Comparison of ENCODE assay signal across 1 cellular context in the genomic region with DNA sequence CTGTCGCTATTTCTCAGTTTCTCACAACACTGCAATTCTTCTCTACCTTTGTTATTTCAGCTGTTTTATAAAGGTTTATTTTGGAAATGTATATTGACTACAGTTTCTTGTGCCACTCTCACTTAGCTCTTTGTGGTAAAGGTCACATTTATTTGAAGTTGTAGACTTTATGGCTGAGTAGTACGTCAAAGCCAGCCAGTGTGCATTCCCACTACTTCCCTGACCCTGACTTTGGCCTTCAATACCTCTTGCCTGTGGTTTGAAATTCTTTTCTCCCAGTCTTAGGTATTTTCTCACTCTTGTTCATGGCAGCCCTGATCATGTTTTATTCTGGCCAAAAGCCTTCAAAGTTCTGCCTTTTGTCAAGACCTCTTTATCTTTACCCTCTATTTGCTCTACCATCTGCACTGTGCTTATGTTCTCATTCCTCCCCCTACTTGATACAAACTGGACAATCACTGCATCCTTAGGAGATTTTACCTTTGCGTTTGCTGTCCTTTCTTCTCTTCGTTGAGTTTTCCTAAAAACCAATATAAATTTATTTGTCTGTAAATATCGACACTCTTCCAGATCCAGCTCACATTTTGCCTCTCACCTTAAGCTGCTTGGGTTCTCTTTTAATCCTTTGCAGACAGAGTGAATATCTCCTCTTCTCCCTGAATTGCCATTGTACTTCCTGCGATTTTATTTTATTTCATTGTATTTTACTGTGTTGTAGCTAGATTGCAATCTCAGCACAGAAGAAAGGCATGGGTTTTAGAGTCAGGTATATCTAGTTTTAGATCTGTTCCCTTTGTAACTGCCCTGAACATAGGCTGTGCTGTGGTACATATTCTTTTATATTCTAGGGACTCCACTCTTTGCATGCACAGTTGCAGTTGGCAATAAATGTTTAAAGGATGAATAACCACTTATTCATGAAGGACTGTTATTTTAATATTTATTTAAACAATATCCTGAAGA.
TF ChIP-seq lines count a peak whose summit lies in the region.

No MANE protein-coding gene starts in this region.

TF ChIP-seq in GM23338, 12 proteins besides CTCF, POLR2A, EP300 and RAD21:
- TF ChIP-seq CREB1 (CRISPR knock-in tag; IDR thresholded peaks at IDR 0.05; ENCODE audit: low read depth) (no peak), POLR2AphosphoS5 (IDR thresholded peaks at IDR 0.05; ENCODE audit: low read depth) (no peak), ZNF114 (CRISPR knock-in tag; IDR thresholded peaks at IDR 0.05) (no peak), NANOG (IDR thresholded peaks at IDR 0.05; ENCODE audit: borderline replicate concordance) (no peak), EZH2phosphoT487 (IDR thresholded peaks at IDR 0.05; ENCODE audit: unreplicated experiment) (no peak), STAT1 (IDR thresholded peaks at IDR 0.05; ENCODE audit: unreplicated experiment) (no peak), JUNB (IDR thresholded peaks at IDR 0.05; ENCODE audit: unreplicated experiment) (no peak), EZH2 (IDR thresholded peaks at IDR 0.05; ENCODE audit: low read depth, unreplicated experiment) (no peak), ZNF331 (CRISPR knock-in tag; IDR thresholded peaks at IDR 0.05; ENCODE audit: low read depth) (no peak)
- TF ChIP-seq, protein P1, sequence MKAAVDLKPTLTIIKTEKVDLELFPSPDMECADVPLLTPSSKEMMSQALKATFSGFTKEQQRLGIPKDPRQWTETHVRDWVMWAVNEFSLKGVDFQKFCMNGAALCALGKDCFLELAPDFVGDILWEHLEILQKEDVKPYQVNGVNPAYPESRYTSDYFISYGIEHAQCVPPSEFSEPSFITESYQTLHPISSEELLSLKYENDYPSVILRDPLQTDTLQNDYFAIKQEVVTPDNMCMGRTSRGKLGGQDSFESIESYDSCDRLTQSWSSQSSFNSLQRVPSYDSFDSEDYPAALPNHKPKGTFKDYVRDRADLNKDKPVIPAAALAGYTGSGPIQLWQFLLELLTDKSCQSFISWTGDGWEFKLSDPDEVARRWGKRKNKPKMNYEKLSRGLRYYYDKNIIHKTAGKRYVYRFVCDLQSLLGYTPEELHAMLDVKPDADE (IDR thresholded peaks at IDR 0.05), result no peak
- TF ChIP-seq, protein P2, sequence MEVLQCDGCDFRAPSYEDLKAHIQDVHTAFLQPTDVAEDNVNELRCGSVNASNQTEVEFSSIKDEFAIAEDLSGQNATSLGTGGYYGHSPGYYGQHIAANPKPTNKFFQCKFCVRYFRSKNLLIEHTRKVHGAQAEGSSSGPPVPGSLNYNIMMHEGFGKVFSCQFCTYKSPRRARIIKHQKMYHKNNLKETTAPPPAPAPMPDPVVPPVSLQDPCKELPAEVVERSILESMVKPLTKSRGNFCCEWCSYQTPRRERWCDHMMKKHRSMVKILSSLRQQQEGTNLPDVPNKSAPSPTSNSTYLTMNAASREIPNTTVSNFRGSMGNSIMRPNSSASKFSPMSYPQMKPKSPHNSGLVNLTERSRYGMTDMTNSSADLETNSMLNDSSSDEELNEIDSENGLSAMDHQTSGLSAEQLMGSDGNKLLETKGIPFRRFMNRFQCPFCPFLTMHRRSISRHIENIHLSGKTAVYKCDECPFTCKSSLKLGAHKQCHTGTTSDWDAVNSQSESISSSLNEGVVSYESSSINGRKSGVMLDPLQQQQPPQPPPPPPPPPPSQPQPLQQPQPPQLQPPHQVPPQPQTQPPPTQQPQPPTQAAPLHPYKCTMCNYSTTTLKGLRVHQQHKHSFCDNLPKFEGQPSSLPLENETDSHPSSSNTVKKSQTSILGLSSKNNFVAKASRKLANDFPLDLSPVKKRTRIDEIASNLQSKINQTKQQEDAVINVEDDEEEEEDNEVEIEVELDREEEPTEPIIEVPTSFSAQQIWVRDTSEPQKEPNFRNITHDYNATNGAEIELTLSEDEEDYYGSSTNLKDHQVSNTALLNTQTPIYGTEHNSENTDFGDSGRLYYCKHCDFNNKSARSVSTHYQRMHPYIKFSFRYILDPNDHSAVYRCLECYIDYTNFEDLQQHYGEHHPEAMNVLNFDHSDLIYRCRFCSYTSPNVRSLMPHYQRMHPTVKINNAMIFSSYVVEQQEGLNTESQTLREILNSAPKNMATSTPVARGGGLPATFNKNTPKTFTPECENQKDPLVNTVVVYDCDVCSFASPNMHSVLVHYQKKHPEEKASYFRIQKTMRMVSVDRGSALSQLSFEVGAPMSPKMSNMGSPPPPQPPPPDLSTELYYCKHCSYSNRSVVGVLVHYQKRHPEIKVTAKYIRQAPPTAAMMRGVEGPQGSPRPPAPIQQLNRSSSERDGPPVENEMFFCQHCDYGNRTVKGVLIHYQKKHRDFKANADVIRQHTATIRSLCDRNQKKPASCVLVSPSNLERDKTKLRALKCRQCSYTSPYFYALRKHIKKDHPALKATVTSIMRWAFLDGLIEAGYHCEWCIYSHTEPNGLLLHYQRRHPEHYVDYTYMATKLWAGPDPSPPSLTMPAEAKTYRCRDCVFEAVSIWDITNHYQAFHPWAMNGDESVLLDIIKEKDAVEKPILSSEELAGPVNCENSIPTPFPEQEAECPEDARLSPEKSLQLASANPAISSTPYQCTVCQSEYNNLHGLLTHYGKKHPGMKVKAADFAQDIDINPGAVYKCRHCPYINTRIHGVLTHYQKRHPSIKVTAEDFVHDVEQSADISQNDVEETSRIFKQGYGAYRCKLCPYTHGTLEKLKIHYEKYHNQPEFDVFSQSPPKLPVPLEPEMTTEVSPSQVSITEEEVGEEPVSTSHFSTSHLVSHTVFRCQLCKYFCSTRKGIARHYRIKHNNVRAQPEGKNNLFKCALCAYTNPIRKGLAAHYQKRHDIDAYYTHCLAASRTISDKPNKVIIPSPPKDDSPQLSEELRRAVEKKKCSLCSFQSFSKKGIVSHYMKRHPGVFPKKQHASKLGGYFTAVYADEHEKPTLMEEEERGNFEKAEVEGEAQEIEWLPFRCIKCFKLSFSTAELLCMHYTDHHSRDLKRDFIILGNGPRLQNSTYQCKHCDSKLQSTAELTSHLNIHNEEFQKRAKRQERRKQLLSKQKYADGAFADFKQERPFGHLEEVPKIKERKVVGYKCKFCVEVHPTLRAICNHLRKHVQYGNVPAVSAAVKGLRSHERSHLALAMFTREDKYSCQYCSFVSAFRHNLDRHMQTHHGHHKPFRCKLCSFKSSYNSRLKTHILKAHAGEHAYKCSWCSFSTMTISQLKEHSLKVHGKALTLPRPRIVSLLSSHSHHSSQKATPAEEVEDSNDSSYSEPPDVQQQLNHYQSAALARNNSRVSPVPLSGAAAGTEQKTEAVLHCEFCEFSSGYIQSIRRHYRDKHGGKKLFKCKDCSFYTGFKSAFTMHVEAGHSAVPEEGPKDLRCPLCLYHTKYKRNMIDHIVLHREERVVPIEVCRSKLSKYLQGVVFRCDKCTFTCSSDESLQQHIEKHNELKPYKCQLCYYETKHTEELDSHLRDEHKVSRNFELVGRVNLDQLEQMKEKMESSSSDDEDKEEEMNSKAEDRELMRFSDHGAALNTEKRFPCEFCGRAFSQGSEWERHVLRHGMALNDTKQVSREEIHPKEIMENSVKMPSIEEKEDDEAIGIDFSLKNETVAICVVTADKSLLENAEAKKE (CRISPR knock-in tag; IDR thresholded peaks at IDR 0.05), result no peak
- TF ChIP-seq, protein P3, sequence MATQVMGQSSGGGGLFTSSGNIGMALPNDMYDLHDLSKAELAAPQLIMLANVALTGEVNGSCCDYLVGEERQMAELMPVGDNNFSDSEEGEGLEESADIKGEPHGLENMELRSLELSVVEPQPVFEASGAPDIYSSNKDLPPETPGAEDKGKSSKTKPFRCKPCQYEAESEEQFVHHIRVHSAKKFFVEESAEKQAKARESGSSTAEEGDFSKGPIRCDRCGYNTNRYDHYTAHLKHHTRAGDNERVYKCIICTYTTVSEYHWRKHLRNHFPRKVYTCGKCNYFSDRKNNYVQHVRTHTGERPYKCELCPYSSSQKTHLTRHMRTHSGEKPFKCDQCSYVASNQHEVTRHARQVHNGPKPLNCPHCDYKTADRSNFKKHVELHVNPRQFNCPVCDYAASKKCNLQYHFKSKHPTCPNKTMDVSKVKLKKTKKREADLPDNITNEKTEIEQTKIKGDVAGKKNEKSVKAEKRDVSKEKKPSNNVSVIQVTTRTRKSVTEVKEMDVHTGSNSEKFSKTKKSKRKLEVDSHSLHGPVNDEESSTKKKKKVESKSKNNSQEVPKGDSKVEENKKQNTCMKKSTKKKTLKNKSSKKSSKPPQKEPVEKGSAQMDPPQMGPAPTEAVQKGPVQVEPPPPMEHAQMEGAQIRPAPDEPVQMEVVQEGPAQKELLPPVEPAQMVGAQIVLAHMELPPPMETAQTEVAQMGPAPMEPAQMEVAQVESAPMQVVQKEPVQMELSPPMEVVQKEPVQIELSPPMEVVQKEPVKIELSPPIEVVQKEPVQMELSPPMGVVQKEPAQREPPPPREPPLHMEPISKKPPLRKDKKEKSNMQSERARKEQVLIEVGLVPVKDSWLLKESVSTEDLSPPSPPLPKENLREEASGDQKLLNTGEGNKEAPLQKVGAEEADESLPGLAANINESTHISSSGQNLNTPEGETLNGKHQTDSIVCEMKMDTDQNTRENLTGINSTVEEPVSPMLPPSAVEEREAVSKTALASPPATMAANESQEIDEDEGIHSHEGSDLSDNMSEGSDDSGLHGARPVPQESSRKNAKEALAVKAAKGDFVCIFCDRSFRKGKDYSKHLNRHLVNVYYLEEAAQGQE (IDR thresholded peaks at IDR 0.05; ENCODE audit: unreplicated experiment), result no peak
